ENCODE assay signal across 13 cellular contexts in the genomic region with DNA sequence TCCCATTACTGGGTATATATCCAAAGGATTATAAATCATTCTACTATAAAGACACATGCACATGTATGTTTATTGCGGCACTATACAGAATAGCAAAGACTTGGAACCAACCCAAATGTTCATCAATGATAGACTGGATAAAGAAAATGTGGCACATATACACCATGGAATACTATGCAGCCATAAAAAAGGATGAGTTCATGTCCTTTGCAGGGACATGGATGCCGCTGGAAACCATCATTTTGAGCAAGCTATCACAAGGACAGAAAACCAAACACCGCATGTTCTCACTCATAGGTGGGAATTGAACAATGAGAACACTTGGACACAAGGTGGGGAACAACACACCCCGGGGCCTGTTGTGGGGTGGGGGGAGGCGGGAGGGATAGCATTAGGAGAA. TPM values are rescaled to one million over a fixed set of nuclear protein-coding genes. Genes with fewer than 3 reads are reported as not detected.
"Had no signal": no experiment of that assay in that cellular context is flagged by ENCODE, and none has a peak within 500 bp of the region (broad histone marks: within the 10 kb centered on the region; RNA-seq: fewer than 3 reads in every experiment).

No MANE protein-coding gene starts in this region.

RNA-seq across cellular contexts. Expression of gene NEUROD1, which starts 57.0 kb away (rescaled TPM):
- total RNA-seq: activated B cell treated with CpG ODN at 0.5 μM for 24 hours; activated CD4-positive, alpha-beta memory T cell treated with anti-CD3 and anti-CD28 coated beads for 36 hours; activated CD4-positive, alpha-beta memory T cell treated with anti-CD3 and anti-CD28 coated beads, Interleukin-2, amount 10 ng/mL, durations not matched to agents 7 days and 5 days; activated CD4-positive, alpha-beta T cell treated with anti-CD3 and anti-CD28 coated beads for 36 hours; activated CD4-positive, alpha-beta T cell treated with anti-CD3 and anti-CD28 coated beads, Interleukin-2, amount 10 ng/mL, durations not matched to agents 24 days and 14 days; activated CD4-positive, alpha-beta T cell treated with anti-CD3 and anti-CD28 coated beads, Interleukin-2, amount 10 ng/mL, durations not matched to agents 7 days and 5 days; activated CD8-positive, alpha-beta memory T cell treated with anti-CD3 and anti-CD28 coated beads for 36 hours; activated CD8-positive, alpha-beta memory T cell treated with anti-CD3 and anti-CD28 coated beads, Interleukin-2, amount 10 ng/mL, durations not matched to agents 7 days and 5 days; activated CD8-positive, alpha-beta T cell treated with anti-CD3 and anti-CD28 coated beads for 36 hours; activated CD8-positive, alpha-beta T cell treated with anti-CD3 and anti-CD28 coated beads, Interleukin-2, amount 10 ng/mL, durations not matched to agents 7 days and 5 days; T-helper 1 cell treated with Interleukin-12 subunit alpha and Interleukin-12 subunit beta and Interleukin-4 antibody, amounts not matched to agents 30 ng/mL and 1 ng/mL, for 36 hours; T-helper 17 cell; T-helper 2 cell treated with Interferon-gamma antibody and Interleukin-4, amounts not matched to agents 100 ng/mL and 5 ng/mL, for 36 hours had no signal
